Comparison of ENCODE assay signal across 1 cellular context in genomic region chr22:50185384-50186087, GRCh38.
TF ChIP-seq lines count a peak whose summit lies in the region.

A gene with protein sequence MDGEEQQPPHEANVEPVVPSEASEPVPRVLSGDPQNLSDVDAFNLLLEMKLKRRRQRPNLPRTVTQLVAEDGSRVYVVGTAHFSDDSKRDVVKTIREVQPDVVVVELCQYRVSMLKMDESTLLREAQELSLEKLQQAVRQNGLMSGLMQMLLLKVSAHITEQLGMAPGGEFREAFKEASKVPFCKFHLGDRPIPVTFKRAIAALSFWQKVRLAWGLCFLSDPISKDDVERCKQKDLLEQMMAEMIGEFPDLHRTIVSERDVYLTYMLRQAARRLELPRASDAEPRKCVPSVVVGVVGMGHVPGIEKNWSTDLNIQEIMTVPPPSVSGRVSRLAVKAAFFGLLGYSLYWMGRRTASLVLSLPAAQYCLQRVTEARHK (plus strand): TSS chr22:50185913. CDS start chr22:50193061, 7,148 bp downstream.

TF ChIP-seq in HEK293, 187 proteins besides CTCF, POLR2A, EP300 and RAD21 (continued from another document and continues in another):
- TF ChIP-seq, protein P1, sequence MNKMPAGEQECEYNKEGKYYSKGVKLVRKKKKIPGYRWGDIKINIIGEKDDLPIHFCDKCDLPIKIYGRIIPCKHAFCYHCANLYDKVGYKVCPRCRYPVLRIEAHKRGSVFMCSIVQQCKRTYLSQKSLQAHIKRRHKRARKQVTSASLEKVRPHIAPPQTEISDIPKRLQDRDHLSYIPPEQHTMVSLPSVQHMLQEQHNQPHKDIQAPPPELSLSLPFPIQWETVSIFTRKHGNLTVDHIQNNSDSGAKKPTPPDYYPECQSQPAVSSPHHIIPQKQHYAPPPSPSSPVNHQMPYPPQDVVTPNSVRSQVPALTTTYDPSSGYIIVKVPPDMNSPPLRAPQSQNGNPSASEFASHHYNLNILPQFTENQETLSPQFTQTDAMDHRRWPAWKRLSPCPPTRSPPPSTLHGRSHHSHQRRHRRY (tag by site-specific recombination; IDR thresholded peaks at IDR 0.05), result no peak
- no peak for TF ChIP-seq ZNF830 (tag by site-specific recombination; IDR thresholded peaks at IDR 0.05; ENCODE audit: low read depth)
- 0 out of 2 replicates have a peak, but pooled peaks have one; percentile 14 for TF ChIP-seq ZNF121 (tag by site-specific recombination; IDR thresholded peaks at IDR 0.05)
- peak; percentile 45; the same call in 1 of the 2 replicates for TF ChIP-seq BCL11A (tag by site-specific recombination; IDR thresholded peaks at IDR 0.05; ENCODE audit: low read depth)
- TF ChIP-seq ZNF10 (tag by site-specific recombination; IDR thresholded peaks at IDR 0.05), result no peak
- no peak for TF ChIP-seq ZNF174 (tag by site-specific recombination; IDR thresholded peaks at IDR 0.05)
- TF ChIP-seq ZNF404 (tag by site-specific recombination; IDR thresholded peaks at IDR 0.05), result no peak
- TF ChIP-seq ZNF549 (tag by site-specific recombination; IDR thresholded peaks at IDR 0.05), result no peak
- TF ChIP-seq ZNF768 (tag by site-specific recombination; IDR thresholded peaks at IDR 0.05), result peak; percentile 42; the same call in 1 of the 2 replicates
- no peak for TF ChIP-seq ZNF660 (tag by site-specific recombination; IDR thresholded peaks at IDR 0.05)
- no peak for TF ChIP-seq ZNF521 (tag by site-specific recombination; IDR thresholded peaks at IDR 0.05)
- no peak for TF ChIP-seq ZNF707 (tag by site-specific recombination; IDR thresholded peaks at IDR 0.05)
- no peak for TF ChIP-seq GLIS1 (tag by site-specific recombination; IDR thresholded peaks at IDR 0.05)
- TF ChIP-seq ZBTB1 (tag by site-specific recombination; IDR thresholded peaks at IDR 0.05), result no peak
- TF ChIP-seq ZNF530 (tag by site-specific recombination; IDR thresholded peaks at IDR 0.05; ENCODE audit: low read depth), result no peak
- no peak for TF ChIP-seq ZBTB21 (tag by site-specific recombination; IDR thresholded peaks at IDR 0.05)
- TF ChIP-seq ZNF473 (tag by site-specific recombination; IDR thresholded peaks at IDR 0.05), result no peak
- TF ChIP-seq ZNF423 (tag by site-specific recombination; IDR thresholded peaks at IDR 0.05), result no peak
- TF ChIP-seq ZNF664 (tag by site-specific recombination; IDR thresholded peaks at IDR 0.05), result no peak
- no peak for TF ChIP-seq REPIN1 (tag by site-specific recombination; IDR thresholded peaks at IDR 0.05; ENCODE audit: low read depth)
- TF ChIP-seq ZNF518A (tag by site-specific recombination; conservative IDR thresholded peaks at IDR 0.05; ENCODE audit: low read depth), result no peak
- TF ChIP-seq MZF1 (tag by site-specific recombination; IDR thresholded peaks at IDR 0.05; ENCODE audit: borderline replicate concordance), result no peak
- TF ChIP-seq ZFHX2 (tag by site-specific recombination; conservative IDR thresholded peaks at IDR 0.05), result peak; percentile 53
- no peak for TF ChIP-seq ZNF175 (tag by site-specific recombination; IDR thresholded peaks at IDR 0.05)
- peak; percentile 54; the same call in 1 of the 2 replicates for TF ChIP-seq KLF1 (tag by site-specific recombination; IDR thresholded peaks at IDR 0.05)
- TF ChIP-seq ZNF341 (tag by site-specific recombination; IDR thresholded peaks at IDR 0.05; ENCODE audit: low read depth), result no peak
- no peak for TF ChIP-seq ZNF248 (tag by site-specific recombination; IDR thresholded peaks at IDR 0.05)
- TF ChIP-seq ZNF580 (tag by site-specific recombination; IDR thresholded peaks at IDR 0.05), result no peak
- TF ChIP-seq OSR2 (tag by site-specific recombination; IDR thresholded peaks at IDR 0.05), result no peak
- no peak for TF ChIP-seq SETDB1 (IDR thresholded peaks at IDR 0.05; ENCODE audit: insufficient read length, low read length)
- TF ChIP-seq BCL11B (tag by site-specific recombination; IDR thresholded peaks at IDR 0.05; ENCODE audit: low read depth), result no peak
- TF ChIP-seq ZSCAN30 (tag by site-specific recombination; IDR thresholded peaks at IDR 0.05), result peak; percentile 70; the same call in 1 of the 2 replicates
- TF ChIP-seq, protein P2, sequence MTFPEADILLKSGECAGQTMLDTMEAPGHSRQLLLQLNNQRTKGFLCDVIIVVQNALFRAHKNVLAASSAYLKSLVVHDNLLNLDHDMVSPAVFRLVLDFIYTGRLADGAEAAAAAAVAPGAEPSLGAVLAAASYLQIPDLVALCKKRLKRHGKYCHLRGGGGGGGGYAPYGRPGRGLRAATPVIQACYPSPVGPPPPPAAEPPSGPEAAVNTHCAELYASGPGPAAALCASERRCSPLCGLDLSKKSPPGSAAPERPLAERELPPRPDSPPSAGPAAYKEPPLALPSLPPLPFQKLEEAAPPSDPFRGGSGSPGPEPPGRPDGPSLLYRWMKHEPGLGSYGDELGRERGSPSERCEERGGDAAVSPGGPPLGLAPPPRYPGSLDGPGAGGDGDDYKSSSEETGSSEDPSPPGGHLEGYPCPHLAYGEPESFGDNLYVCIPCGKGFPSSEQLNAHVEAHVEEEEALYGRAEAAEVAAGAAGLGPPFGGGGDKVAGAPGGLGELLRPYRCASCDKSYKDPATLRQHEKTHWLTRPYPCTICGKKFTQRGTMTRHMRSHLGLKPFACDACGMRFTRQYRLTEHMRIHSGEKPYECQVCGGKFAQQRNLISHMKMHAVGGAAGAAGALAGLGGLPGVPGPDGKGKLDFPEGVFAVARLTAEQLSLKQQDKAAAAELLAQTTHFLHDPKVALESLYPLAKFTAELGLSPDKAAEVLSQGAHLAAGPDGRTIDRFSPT (tag by site-specific recombination; IDR thresholded peaks at IDR 0.05), result no peak
- TF ChIP-seq ZNF155 (tag by site-specific recombination; IDR thresholded peaks at IDR 0.05), result no peak
- TF ChIP-seq ZNF629 (tag by site-specific recombination; IDR thresholded peaks at IDR 0.05), result 0 out of 2 replicates have a peak, but pooled peaks have one; percentile 15
- no peak for TF ChIP-seq ZNF560 (tag by site-specific recombination; IDR thresholded peaks at IDR 0.05; ENCODE audit: borderline replicate concordance)
- TF ChIP-seq MEIS1 (CRISPR knock-in tag; IDR thresholded peaks at IDR 0.05; ENCODE audit: borderline replicate concordance), result no peak
- peak; percentile 38 for TF ChIP-seq SP3 (tag by site-specific recombination; IDR thresholded peaks at IDR 0.05)
- TF ChIP-seq ZNF555 (tag by site-specific recombination; conservative IDR thresholded peaks at IDR 0.05), result no peak
- TF ChIP-seq, protein P3, sequence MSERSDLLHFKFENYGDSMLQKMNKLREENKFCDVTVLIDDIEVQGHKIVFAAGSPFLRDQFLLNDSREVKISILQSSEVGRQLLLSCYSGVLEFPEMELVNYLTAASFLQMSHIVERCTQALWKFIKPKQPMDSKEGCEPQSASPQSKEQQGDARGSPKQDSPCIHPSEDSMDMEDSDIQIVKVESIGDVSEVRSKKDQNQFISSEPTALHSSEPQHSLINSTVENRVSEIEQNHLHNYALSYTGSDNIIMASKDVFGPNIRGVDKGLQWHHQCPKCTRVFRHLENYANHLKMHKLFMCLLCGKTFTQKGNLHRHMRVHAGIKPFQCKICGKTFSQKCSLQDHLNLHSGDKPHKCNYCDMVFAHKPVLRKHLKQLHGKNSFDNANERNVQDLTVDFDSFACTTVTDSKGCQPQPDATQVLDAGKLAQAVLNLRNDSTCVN (tag by site-specific recombination; optimal IDR thresholded peaks at IDR 0.05), result peak; percentile 76
- TF ChIP-seq ZNF311 (tag by site-specific recombination; IDR thresholded peaks at IDR 0.05; ENCODE audit: borderline replicate concordance), result no peak
- TF ChIP-seq ZNF558 (tag by site-specific recombination; IDR thresholded peaks at IDR 0.05), result no peak
- TF ChIP-seq, protein P4, sequence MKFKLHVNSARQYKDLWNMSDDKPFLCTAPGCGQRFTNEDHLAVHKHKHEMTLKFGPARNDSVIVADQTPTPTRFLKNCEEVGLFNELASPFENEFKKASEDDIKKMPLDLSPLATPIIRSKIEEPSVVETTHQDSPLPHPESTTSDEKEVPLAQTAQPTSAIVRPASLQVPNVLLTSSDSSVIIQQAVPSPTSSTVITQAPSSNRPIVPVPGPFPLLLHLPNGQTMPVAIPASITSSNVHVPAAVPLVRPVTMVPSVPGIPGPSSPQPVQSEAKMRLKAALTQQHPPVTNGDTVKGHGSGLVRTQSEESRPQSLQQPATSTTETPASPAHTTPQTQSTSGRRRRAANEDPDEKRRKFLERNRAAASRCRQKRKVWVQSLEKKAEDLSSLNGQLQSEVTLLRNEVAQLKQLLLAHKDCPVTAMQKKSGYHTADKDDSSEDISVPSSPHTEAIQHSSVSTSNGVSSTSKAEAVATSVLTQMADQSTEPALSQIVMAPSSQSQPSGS (tag by site-specific recombination; IDR thresholded peaks at IDR 0.05; ENCODE audit: low read depth), result no peak
- TF ChIP-seq ZNF843 (tag by site-specific recombination; IDR thresholded peaks at IDR 0.05), result no peak
- TF ChIP-seq KLF9 (tag by site-specific recombination; IDR thresholded peaks at IDR 0.05; ENCODE audit: low read depth), result peak; percentile 66
- TF ChIP-seq IKZF3 (tag by site-specific recombination; IDR thresholded peaks at IDR 0.05), result no peak
- no peak for TF ChIP-seq ZSCAN23 (tag by site-specific recombination; IDR thresholded peaks at IDR 0.05)
- no peak for TF ChIP-seq HOXD13 (CRISPR knock-in tag; IDR thresholded peaks at IDR 0.05; ENCODE audit: borderline replicate concordance)
- no peak for TF ChIP-seq ZNF623 (tag by site-specific recombination; IDR thresholded peaks at IDR 0.05)
- TF ChIP-seq, protein P5, sequence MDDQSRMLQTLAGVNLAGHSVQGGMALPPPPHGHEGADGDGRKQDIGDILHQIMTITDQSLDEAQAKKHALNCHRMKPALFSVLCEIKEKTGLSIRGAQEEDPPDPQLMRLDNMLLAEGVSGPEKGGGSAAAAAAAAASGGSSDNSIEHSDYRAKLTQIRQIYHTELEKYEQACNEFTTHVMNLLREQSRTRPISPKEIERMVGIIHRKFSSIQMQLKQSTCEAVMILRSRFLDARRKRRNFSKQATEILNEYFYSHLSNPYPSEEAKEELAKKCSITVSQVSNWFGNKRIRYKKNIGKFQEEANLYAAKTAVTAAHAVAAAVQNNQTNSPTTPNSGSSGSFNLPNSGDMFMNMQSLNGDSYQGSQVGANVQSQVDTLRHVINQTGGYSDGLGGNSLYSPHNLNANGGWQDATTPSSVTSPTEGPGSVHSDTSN (CRISPR knock-in tag; IDR thresholded peaks at IDR 0.05), result 0 out of 2 replicates have a peak, but pooled peaks have one; percentile 17
- TF ChIP-seq ZNF394 (tag by site-specific recombination; IDR thresholded peaks at IDR 0.05; ENCODE audit: borderline replicate concordance), result no peak
- no peak for TF ChIP-seq ZXDB (tag by site-specific recombination; IDR thresholded peaks at IDR 0.05)
- TF ChIP-seq, protein P6, sequence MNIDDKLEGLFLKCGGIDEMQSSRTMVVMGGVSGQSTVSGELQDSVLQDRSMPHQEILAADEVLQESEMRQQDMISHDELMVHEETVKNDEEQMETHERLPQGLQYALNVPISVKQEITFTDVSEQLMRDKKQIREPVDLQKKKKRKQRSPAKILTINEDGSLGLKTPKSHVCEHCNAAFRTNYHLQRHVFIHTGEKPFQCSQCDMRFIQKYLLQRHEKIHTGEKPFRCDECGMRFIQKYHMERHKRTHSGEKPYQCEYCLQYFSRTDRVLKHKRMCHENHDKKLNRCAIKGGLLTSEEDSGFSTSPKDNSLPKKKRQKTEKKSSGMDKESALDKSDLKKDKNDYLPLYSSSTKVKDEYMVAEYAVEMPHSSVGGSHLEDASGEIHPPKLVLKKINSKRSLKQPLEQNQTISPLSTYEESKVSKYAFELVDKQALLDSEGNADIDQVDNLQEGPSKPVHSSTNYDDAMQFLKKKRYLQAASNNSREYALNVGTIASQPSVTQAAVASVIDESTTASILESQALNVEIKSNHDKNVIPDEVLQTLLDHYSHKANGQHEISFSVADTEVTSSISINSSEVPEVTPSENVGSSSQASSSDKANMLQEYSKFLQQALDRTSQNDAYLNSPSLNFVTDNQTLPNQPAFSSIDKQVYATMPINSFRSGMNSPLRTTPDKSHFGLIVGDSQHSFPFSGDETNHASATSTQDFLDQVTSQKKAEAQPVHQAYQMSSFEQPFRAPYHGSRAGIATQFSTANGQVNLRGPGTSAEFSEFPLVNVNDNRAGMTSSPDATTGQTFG (tag by site-specific recombination; IDR thresholded peaks at IDR 0.05; ENCODE audit: borderline replicate concordance), result no peak
- no peak for TF ChIP-seq SCRT2 (tag by site-specific recombination; IDR thresholded peaks at IDR 0.05)
- TF ChIP-seq KLF8 (tag by site-specific recombination; IDR thresholded peaks at IDR 0.05), result peak; percentile 82
- TF ChIP-seq ZNF23 (tag by site-specific recombination; IDR thresholded peaks at IDR 0.05; ENCODE audit: borderline replicate concordance), result no peak
